7 cellular contexts compared by ENCODE assay signal in the genomic region with DNA sequence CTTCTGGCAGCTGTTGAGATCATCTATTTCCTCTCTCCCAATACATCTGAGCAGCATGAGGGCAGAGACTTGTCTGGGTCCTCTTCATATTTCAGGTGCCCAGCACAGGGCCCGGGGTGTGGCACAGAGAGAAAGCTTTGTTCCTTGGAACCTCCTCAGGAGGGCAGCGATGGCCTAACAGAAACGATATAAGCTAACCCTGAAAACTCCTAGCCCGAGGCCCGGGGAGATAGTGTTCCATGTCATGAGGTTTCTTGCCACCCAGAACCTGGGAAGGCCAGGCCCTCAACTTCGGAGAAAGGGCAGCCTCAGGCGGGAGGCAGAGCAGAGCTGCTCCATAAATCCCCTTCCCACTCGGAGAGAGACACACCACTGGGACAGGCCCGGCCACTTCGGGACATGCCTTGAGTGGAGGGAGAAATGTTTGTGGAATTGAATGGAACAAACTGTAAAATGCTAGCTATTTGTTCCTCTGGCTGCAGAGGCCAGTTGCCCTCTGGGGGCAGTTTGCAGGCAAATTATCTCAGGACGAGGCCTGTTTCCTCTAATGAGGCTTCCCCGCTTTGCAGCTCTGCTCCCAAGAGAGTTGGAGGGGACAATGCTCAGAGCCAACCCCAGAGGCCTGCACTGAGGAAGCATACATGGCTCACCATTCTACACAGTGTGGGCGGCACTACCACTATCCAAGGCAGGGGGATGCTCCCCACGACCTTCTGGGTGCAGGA. TPM values are rescaled to one million over a fixed set of nuclear protein-coding genes. Genes with fewer than 3 reads are reported as not detected.
DNase-seq lines count a peak whose midpoint lies in the region; ATAC-seq, FAIRE-seq and TF ChIP-seq lines count a peak whose summit lies in the region.

No MANE protein-coding gene starts in this region.

- POLR2A ChIA-PET in H1 (lab: Charles Lee; ENCODE audit: partially characterized antibody) = interaction anchor here (1.0 to 8.8 kb wide), 12 partner anchors 8 to 67 kb away, joined by 3 to 72 read pairs (median 7); partner anchors contain the start of genes ARRB1 and RPS3

- no peaks in the 10 kb centered on the region for H3K9me3 ChIP-seq in OCI-LY3 (ENCODE audit: insufficient read depth, low read length)
- H3K9me3 ChIP-seq in H1 (ENCODE audit: insufficient read depth in 2 of 2, low read depth in 1 of 2, low read length in 1 of 2) = no peaks in the 10 kb centered on the region
- no peaks in the 10 kb centered on the region for H3K9me3 ChIP-seq in trophoblast cell (ENCODE audit: insufficient read depth, low read depth, low read length)

- H2BK20ac ChIP-seq in H1 (ENCODE audit: low read length) = peak overlapping the region; percentile 68; the same call in 1 of the 2 replicates

- peak overlapping the region; percentile 75 for H3K18ac ChIP-seq in H1 (ENCODE audit: extremely low read depth, low read length)
- peak overlapping the region; percentile 70 for H3K18ac ChIP-seq in trophoblast cell (ENCODE audit: low read length)

- no peak for FAIRE-seq in H1 (lab: Jason Lieb, UNC)

- peak overlapping the region; percentile 61; the same call in 1 of the 2 replicates for H2AFZ ChIP-seq in OCI-LY3 (ENCODE audit: low read depth, low read length)
- no peak overlapping the region for H2AFZ ChIP-seq in H1 (ENCODE audit: low read length)
- H2AFZ ChIP-seq in trophoblast cell (ENCODE audit: insufficient read depth, low read length, poor library complexity) = no peak overlapping the region

- TF ChIP-seq EP300 in H1 (IDR thresholded peaks at IDR 0.05; ENCODE audit: borderline replicate concordance in 1 of 2, low read depth in 2 of 2, low read length in 2 of 2) = no peak

- no peak overlapping the region for H4K91ac ChIP-seq in H1 (replicated peaks; ENCODE audit: insufficient read length, low read length)
- H4K91ac ChIP-seq in trophoblast cell (ENCODE audit: low read depth, low read length) = peak overlapping the region; percentile 60

- H3K79me2 ChIP-seq in OCI-LY3 (ENCODE audit: low read length) (no peaks in the 10 kb centered on the region), H1 (ENCODE audit: control insufficient read depth in 1 of 2, insufficient read depth in 2 of 2, low read length in 2 of 2) (no peaks in the 10 kb centered on the region), trophoblast cell (ENCODE audit: control insufficient read depth, insufficient read depth, low read length, poor library complexity) (peaks cover 28% of the 10 kb centered on the region)

- H4K20me1 ChIP-seq in OCI-LY3 (ENCODE audit: insufficient read depth, low read length) (no peaks in the 10 kb centered on the region), H1 (replicated peaks in 1 of 2; ENCODE audit: control insufficient read depth in 1 of 2, insufficient read depth in 2 of 2, low read length in 2 of 2) (no peaks in the 10 kb centered on the region)

- CTCF ChIA-PET in H1 (lab: Charles Lee; ENCODE audit: partially characterized antibody) = interaction anchor here (0.8 to 6.1 kb wide), 20 partner anchors 9 to 98 kb away, joined by 3 to 47 read pairs (median 5); no protein-coding TSS in a partner anchor

- H2BK12ac ChIP-seq in H1 (ENCODE audit: low read depth, low read length) (peak overlapping the region; percentile 51; the same call in 1 of the 2 replicates), trophoblast cell (ENCODE audit: low read length) (peak overlapping the region; percentile 81)

- H3K4me3 ChIP-seq in OCI-LY3 (ENCODE audit: low read length) (peak overlapping the region; percentile 36; the same call in 1 of the 2 replicates), H1 (ENCODE audit: extremely low read depth in 1 of 4, insufficient read depth in 2 of 4, low read depth in 3 of 4, low read length in 4 of 4) (no peak overlapping the region), trophoblast cell (ENCODE audit: low read depth, low read length) (no peak overlapping the region)

- TF ChIP-seq POLR2A in H1 (IDR thresholded peaks at IDR 0.05; ENCODE audit: control extremely low read depth in 1 of 2, low read depth in 2 of 2, low read length in 2 of 2) = no peak

- H4K8ac ChIP-seq in H1 (ENCODE audit: extremely low read depth, insufficient read depth, low read length) (peak overlapping the region; percentile 57; the same call in 1 of the 2 replicates), trophoblast cell (ENCODE audit: low read depth, low read length) (peak overlapping the region; percentile 73)

- no peaks in the 10 kb centered on the region for H3K23me2 ChIP-seq in H1 (ENCODE audit: low read depth, low read length)

- no peak overlapping the region for H4K5ac ChIP-seq in H1 (ENCODE audit: insufficient read length, low read depth, low read length)

- H3K36me3 ChIP-seq in OCI-LY3 (replicated peaks; ENCODE audit: low read depth, low read length) = no peaks in the 10 kb centered on the region
- 0 out of 8 replicates have a peak, but pooled peaks cover 0 to 2% (median 0%) of the 10 kb centered on the region in 4 experiments for H3K36me3 ChIP-seq in H1 (ENCODE audit: control insufficient read depth in 2 of 4, insufficient read depth in 4 of 4, low read length in 3 of 4)
- H3K36me3 ChIP-seq in trophoblast cell (ENCODE audit: control insufficient read depth in 1 of 2, insufficient read depth in 2 of 2, low read length in 2 of 2) = peaks cover 0 to 4% of the 10 kb centered on the region in 2 experiments

- H3K23ac ChIP-seq in H1 (ENCODE audit: insufficient read length) = no peak overlapping the region
- H3K23ac ChIP-seq in trophoblast cell (ENCODE audit: low read length) = no peak overlapping the region

- peak; percentile 29 to 56; a peak in 3 of 4 replicates for TF ChIP-seq RAD21 in H1 (IDR thresholded peaks at IDR 0.05 in 1 of 2, conservative IDR thresholded peaks at IDR 0.05 in 1 of 2; ENCODE audit: low read depth in 2 of 2, low read length in 2 of 2)

- H2AK5ac ChIP-seq in H1 (ENCODE audit: low read depth, low read length) (peak overlapping the region; percentile 97), trophoblast cell (ENCODE audit: low read length) (peak overlapping the region; percentile 60)

- no peaks in the 10 kb centered on the region; the same call in 1 of the 2 replicates for H3K79me1 ChIP-seq in H1 (ENCODE audit: low read depth, low read length)
- peaks cover 62% of the 10 kb centered on the region for H3K79me1 ChIP-seq in trophoblast cell (ENCODE audit: low read length)

- DNase-seq in H1 (ENCODE audit: low read depth in 1 of 2, low spot score in 2 of 2) (no peak), trophoblast cell (peak in 1 of 2 donors; percentile 47), putamen (ENCODE audit: low spot score) (no peak)
- no peak for DNase-seq in activated CD4-positive, alpha-beta T cell treated with anti-CD3 and anti-CD28 coated beads for 48 hours

- ATAC-seq in GM21447 (IDR thresholded peaks at IDR 0.05; ENCODE audit: unreplicated experiment) (peak; percentile 42), HG02981 (IDR thresholded peaks at IDR 0.05; ENCODE audit: unreplicated experiment) (no peak)

- H2BK15ac ChIP-seq in H1 (ENCODE audit: low read length) = peak overlapping the region; percentile 61; the same call in 1 of the 2 replicates

- H3K27me3 ChIP-seq in OCI-LY3 (ENCODE audit: low read depth, low read length) = no peaks in the 10 kb centered on the region
- no peaks in the 10 kb centered on the region for H3K27me3 ChIP-seq in H1 (replicated peaks in 1 of 4; ENCODE audit: control insufficient read depth in 3 of 4, extremely low read depth in 1 of 4, insufficient read depth in 3 of 4, low read length in 3 of 4)
- H3K27me3 ChIP-seq in trophoblast cell (ENCODE audit: insufficient read depth, low read length) = no peaks in the 10 kb centered on the region

- no peak overlapping the region for H3K56ac ChIP-seq in H1 (replicated peaks; ENCODE audit: insufficient read length, low read depth, low read length)

- no peak overlapping the region for H3K4ac ChIP-seq in H1 (replicated peaks; ENCODE audit: insufficient read length, low read depth, low read length)
- H3K4ac ChIP-seq in trophoblast cell (ENCODE audit: low read depth, low read length) = peak overlapping the region; percentile 18

- H2BK5ac ChIP-seq in H1 (ENCODE audit: low read depth, low read length) (peak overlapping the region; percentile 83; the same call in 1 of the 2 replicates), trophoblast cell (ENCODE audit: low read depth, low read length, poor library complexity) (peak overlapping the region; percentile 68)

- H3K4me2 ChIP-seq in OCI-LY3 (ENCODE audit: low read length) = peak overlapping the region; percentile 77
- H3K4me2 ChIP-seq in H1 (ENCODE audit: insufficient read depth in 1 of 2, low read depth in 2 of 2, low read length in 2 of 2) = 0 out of 4 replicates have a peak overlapping the region, but pooled peaks of 1 of the 2 experiments have one; percentile 18
- peak overlapping the region; percentile 17 for H3K4me2 ChIP-seq in trophoblast cell (ENCODE audit: low read length)

- H3K4me1 ChIP-seq in OCI-LY3 (ENCODE audit: low read length) = peaks cover 20% of the 10 kb centered on the region
- H3K4me1 ChIP-seq in H1 (replicated peaks in 1 of 4; ENCODE audit: control insufficient read depth in 3 of 4, insufficient read depth in 4 of 4, low read length in 3 of 4) = peaks cover 17 to 41% (median 28%) of the 10 kb centered on the region in 4 experiments
- H3K4me1 ChIP-seq in trophoblast cell (ENCODE audit: control insufficient read depth in 1 of 2, insufficient read depth in 2 of 2, low read length in 2 of 2) = peaks cover 84 to 91% of the 10 kb centered on the region in 2 experiments

- TF ChIP-seq CTCF in OCI-LY3 (IDR thresholded peaks at IDR 0.05; ENCODE audit: low read depth, low read length) (no peak), H1 (IDR thresholded peaks at IDR 0.05; ENCODE audit: control extremely low read depth in 1 of 3, insufficient read depth in 1 of 3, low read depth in 1 of 3, low read length in 3 of 3) (peak in 2 of 3 experiments; percentile 9 to 19; a peak in 2 of 4 replicates)

- 78% methylated on average over 13 of the region's 14 CpGs; no CpG with 5 or more reads in 1 of the 2 experiments for WGBS in H1 (ENCODE audit: extremely low coverage in 1 of 2, insufficient coverage in 1 of 2, insufficient read length in 1 of 2, insufficient replicate concordance in 2 of 2, low coverage in 1 of 2, low lambda C conversion rate in 2 of 2, missing lambda C conversion rate in 1 of 2), 2 experiments
- no CpG with 5 or more reads among the region's 14 CpGs for WGBS in trophoblast cell (ENCODE audit: extremely low coverage, insufficient coverage, insufficient read length)

- no peak overlapping the region for H3K27ac ChIP-seq in OCI-LY3 (ENCODE audit: low read length)
- H3K27ac ChIP-seq in H1 (ENCODE audit: low read depth, low read length) = 0 out of 2 replicates have a peak overlapping the region, but pooled peaks have one; percentile 1
- peak overlapping the region; percentile 89 for H3K27ac ChIP-seq in trophoblast cell (ENCODE audit: low read depth, low read length)

- H2BK120ac ChIP-seq in H1 (replicated peaks; ENCODE audit: low read depth, low read length) = no peak overlapping the region
- H2BK120ac ChIP-seq in trophoblast cell (ENCODE audit: insufficient read depth, low read length, poor library complexity) = peak overlapping the region; percentile 88

- no peak overlapping the region for H4K12ac ChIP-seq in trophoblast cell (ENCODE audit: low read depth, low read length)

- H3K14ac ChIP-seq in H1 (ENCODE audit: insufficient read length) (no peak overlapping the region), trophoblast cell (ENCODE audit: low read length) (peak overlapping the region; percentile 81)

- H3K9ac ChIP-seq in OCI-LY3 (ENCODE audit: low read length) (peak overlapping the region; percentile 38; the same call in 1 of the 2 replicates), H1 (replicated peaks in 1 of 4; ENCODE audit: extremely low read depth in 1 of 4, low read depth in 3 of 4, low read length in 3 of 4) (no peak overlapping the region; a peak in 1 of 7 replicates), trophoblast cell (ENCODE audit: low read length) (no peak overlapping the region)

RNA-seq across cellular contexts. Expression of gene ARRB1, which starts 11.6 kb away (rescaled TPM):
- 24.1 and 31.8 TPM in 2 replicates for total RNA-seq in H1 (2021; fragmentation: NEBNext Ultra II Directional; extraction: Animal tissue kit (Norgen Biotek cat#: 25700))
- polyA plus RNA-seq in H1 (2011; rRNA removed) = 9.4 and 12.4 TPM in 2 replicates
- 14.0 TPM for polyA plus RNA-seq in H1 (2011; cell fraction: cytosol; rRNA removed)
- 16.7 TPM for polyA plus RNA-seq in H1 (2011; cell fraction: nucleus; rRNA removed)
- polyA plus RNA-seq in H1 (2012, experiment 1 of 2) = 8.9 to 11.1 TPM (median 10.3 TPM) in 4 replicates
- polyA plus RNA-seq in H1 (2012, experiment 2 of 2) = 7.6 TPM
- polyA plus RNA-seq in H1 (2013, experiment 1 of 2) = 26.6 TPM
- polyA plus RNA-seq in H1 (2013, experiment 2 of 2) = 27.4 TPM
- polyA minus RNA-seq in H1 (2011; rRNA and poly(A)+ RNA removed) = 37.7 and 39.1 TPM in 2 replicates
- polyA minus RNA-seq in H1 (2011; cell fraction: cytosol; rRNA and poly(A)+ RNA removed) = 16.1 TPM
- polyA minus RNA-seq in H1 (2011; cell fraction: nucleus; rRNA and poly(A)+ RNA removed) = 27.9 TPM
- 34.1 and 34.7 TPM in 2 replicates for polyA plus RNA-seq in trophoblast cell (2013)

RNA-seq across cellular contexts. Expression of gene RPS3, which starts 59.5 kb away (rescaled TPM):
- 3,813 and 3,882 TPM in 2 replicates for total RNA-seq in H1 (2021; fragmentation: NEBNext Ultra II Directional; extraction: Animal tissue kit (Norgen Biotek cat#: 25700))
- 4,194 and 5,088 TPM in 2 replicates for polyA plus RNA-seq in H1 (2011; rRNA removed)
- 5,780 TPM for polyA plus RNA-seq in H1 (2011; cell fraction: cytosol; rRNA removed)
- polyA plus RNA-seq in H1 (2011; cell fraction: nucleus; rRNA removed) = 3,386 TPM
- polyA plus RNA-seq in H1 (2012, experiment 1 of 2) = 4,233 to 5,711 TPM (median 5,025 TPM) in 4 replicates
- 24,266 TPM for polyA plus RNA-seq in H1 (2012, experiment 2 of 2)
- polyA plus RNA-seq in H1 (2013, experiment 1 of 2) = 5,747 TPM
- 5,667 TPM for polyA plus RNA-seq in H1 (2013, experiment 2 of 2)
- 985 and 1,133 TPM in 2 replicates for polyA minus RNA-seq in H1 (2011; rRNA and poly(A)+ RNA removed)
- 694 TPM for polyA minus RNA-seq in H1 (2011; cell fraction: cytosol; rRNA and poly(A)+ RNA removed)
- polyA minus RNA-seq in H1 (2011; cell fraction: nucleus; rRNA and poly(A)+ RNA removed) = 657 TPM
- polyA plus RNA-seq in trophoblast cell (2013) = 4,211 and 4,337 TPM in 2 replicates
